In genomic region chr1:39450041-39450440, GRCh38 we compare ENCODE assay signal across 7 cellular contexts. TPM values are rescaled to one million over a fixed set of nuclear protein-coding genes. Genes with fewer than 3 reads are reported as not detected.
"Had no signal": no experiment of that assay in that cellular context is flagged by ENCODE, and none has a peak within 500 bp of the region (broad histone marks: within the 10 kb centered on the region; RNA-seq: fewer than 3 reads in every experiment).

No MANE protein-coding gene starts in this region.

RNA-seq across cellular contexts. Expression of gene BMP8A, which starts 41.4 kb away (rescaled TPM):
- total RNA-seq: left lobe of liver; left ventricle myocardium superior; lower lobe of right lung; naive thymus-derived CD8-positive, alpha-beta T cell; subcutaneous adipose tissue; thoracic aorta had no signal
- polyA plus RNA-seq: mammary epithelial cell; naive thymus-derived CD8-positive, alpha-beta T cell had no signal
